26 cellular contexts compared by ENCODE assay signal in the genomic region with DNA sequence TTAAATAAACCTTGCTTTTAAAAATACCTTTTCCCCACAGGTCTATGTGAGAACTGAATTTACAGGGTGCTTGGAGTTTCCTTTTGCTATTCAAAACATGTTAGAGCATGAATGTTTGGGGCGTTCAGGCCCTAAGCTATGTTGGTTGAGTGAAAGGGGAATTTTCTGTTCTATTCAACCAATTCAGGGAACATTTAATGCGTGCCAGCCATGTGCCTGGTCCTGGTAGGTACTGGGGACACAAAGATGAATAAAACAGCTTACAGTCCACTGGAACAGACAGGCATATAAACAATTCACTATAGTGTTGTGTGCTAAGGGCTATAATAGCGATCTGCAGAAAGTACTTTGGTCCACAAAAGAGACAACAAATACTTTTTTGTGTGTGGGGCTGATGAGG.
"Had no signal": no experiment of that assay in that cellular context is flagged by ENCODE, and none has a peak within 500 bp of the region (broad histone marks: within the 10 kb centered on the region; RNA-seq: fewer than 3 reads in every experiment).

No MANE protein-coding gene starts in this region.

- H3K27ac Mint-ChIP-seq: activated B cell treated with CpG ODN at 0.5 μM for 24 hours; activated CD8-positive, alpha-beta T cell treated with anti-CD3 and anti-CD28 coated beads for 36 hours; activated naive CD8-positive, alpha-beta T cell treated with anti-CD3 and anti-CD28 coated beads, Interleukin-2, amount 10 ng/mL, durations not matched to agents 7 days and 5 days; activated T-helper 17 cell treated with anti-CD3 and anti-CD28 coated beads, Interleukin-2, amount 50 U/mL, for 72 hours; natural killer cell; T-cell had no signal

- H3K4me3 Mint-ChIP-seq: activated B cell treated with CpG ODN at 0.5 μM for 24 hours; activated CD8-positive, alpha-beta T cell treated with anti-CD3 and anti-CD28 coated beads for 36 hours; activated naive CD8-positive, alpha-beta T cell treated with anti-CD3 and anti-CD28 coated beads, Interleukin-2, amount 10 ng/mL, durations not matched to agents 7 days and 5 days; activated T-helper 17 cell treated with anti-CD3 and anti-CD28 coated beads, Interleukin-2, amount 50 U/mL, for 72 hours; brain; central memory CD8-positive, alpha-beta T cell; natural killer cell; T-cell had no signal

- H3K4me3 ChIP-seq: coronary artery, left lung, suprapubic skin had no signal

- H2AFZ ChIP-seq: parathyroid adenoma had no signal

- DNase-seq: activated B cell treated with CpG ODN at 0.5 μM for 24 hours; activated CD4-positive, alpha-beta T cell treated with anti-CD3 and anti-CD28 coated beads for 48 hours; activated CD8-positive, alpha-beta T cell treated with anti-CD3 and anti-CD28 coated beads for 36 hours; activated naive CD4-positive, alpha-beta T cell treated with Interleukin-2 at 50 U/mL for 16 hours; activated naive CD8-positive, alpha-beta T cell treated with anti-CD3 and anti-CD28 coated beads, Interleukin-2, amount 10 ng/mL, durations not matched to agents 7 days and 5 days; activated T-cell treated with anti-CD3 and anti-CD28 coated beads, Interleukin-2, amount 50 U/mL, for 1 hour; foreskin fibroblast; kidney; left lung; mesenchymal stem cell; natural killer cell; stimulated activated CD4-positive, alpha-beta T cell treated with anti-CD3 and anti-CD28 coated beads, Interleukin-12 subunit alpha, Interleukin-12 subunit beta, amount 100 ng/mL, for 4 hours; stimulated activated CD4-positive, alpha-beta T cell treated with anti-CD3 and anti-CD28 coated beads, Interleukin-1b, Interleukin-23, amount 100 ng/mL, for 48 hours; stimulated activated CD8-positive, alpha-beta memory T cell treated with anti-CD3 and anti-CD28 coated beads, Interleukin-4, amount 100 ng/mL, for 48 hours; stimulated activated naive CD4-positive, alpha-beta T cell treated with Interleukin-2 at 50 U/mL for 16 hours; T-cell; T-helper 9 cell; trophoblast cell had no signal

- H3K27me3 ChIP-seq: left lung, suprapubic skin had no signal

- H3K27me3 Mint-ChIP-seq: activated B cell treated with CpG ODN at 0.5 μM for 24 hours; activated CD8-positive, alpha-beta T cell treated with anti-CD3 and anti-CD28 coated beads for 36 hours; activated naive CD8-positive, alpha-beta T cell treated with anti-CD3 and anti-CD28 coated beads, Interleukin-2, amount 10 ng/mL, durations not matched to agents 7 days and 5 days; activated T-helper 17 cell treated with anti-CD3 and anti-CD28 coated beads, Interleukin-2, amount 50 U/mL, for 72 hours; brain; central memory CD8-positive, alpha-beta T cell; T-cell had no signal

- H3K9ac ChIP-seq: parathyroid adenoma had no signal

- H3K4me1 ChIP-seq: left lung, parathyroid adenoma had no signal

- H3K27ac ChIP-seq: coronary artery, left lung, parathyroid adenoma, suprapubic skin had no signal

- H3K36me3 ChIP-seq: left lung, suprapubic skin had no signal

- H3K4me1 Mint-ChIP-seq: activated naive CD8-positive, alpha-beta T cell treated with anti-CD3 and anti-CD28 coated beads, Interleukin-2, amount 10 ng/mL, durations not matched to agents 7 days and 5 days had no signal

- ATAC-seq: activated CD8-positive, alpha-beta T cell treated with anti-CD3 and anti-CD28 coated beads for 36 hours; activated T-helper 17 cell treated with anti-CD3 and anti-CD28 coated beads, Interleukin-2, amount 50 U/mL, for 72 hours; left lung; natural killer cell; SK-N-SH treated with all-trans-retinoic acid at 6 μM for 48 hours; T-cell had no signal

- FAIRE-seq: endometrium, kidney had no signal
